ENCODE assay signal across 1 cellular context in the genomic region with DNA sequence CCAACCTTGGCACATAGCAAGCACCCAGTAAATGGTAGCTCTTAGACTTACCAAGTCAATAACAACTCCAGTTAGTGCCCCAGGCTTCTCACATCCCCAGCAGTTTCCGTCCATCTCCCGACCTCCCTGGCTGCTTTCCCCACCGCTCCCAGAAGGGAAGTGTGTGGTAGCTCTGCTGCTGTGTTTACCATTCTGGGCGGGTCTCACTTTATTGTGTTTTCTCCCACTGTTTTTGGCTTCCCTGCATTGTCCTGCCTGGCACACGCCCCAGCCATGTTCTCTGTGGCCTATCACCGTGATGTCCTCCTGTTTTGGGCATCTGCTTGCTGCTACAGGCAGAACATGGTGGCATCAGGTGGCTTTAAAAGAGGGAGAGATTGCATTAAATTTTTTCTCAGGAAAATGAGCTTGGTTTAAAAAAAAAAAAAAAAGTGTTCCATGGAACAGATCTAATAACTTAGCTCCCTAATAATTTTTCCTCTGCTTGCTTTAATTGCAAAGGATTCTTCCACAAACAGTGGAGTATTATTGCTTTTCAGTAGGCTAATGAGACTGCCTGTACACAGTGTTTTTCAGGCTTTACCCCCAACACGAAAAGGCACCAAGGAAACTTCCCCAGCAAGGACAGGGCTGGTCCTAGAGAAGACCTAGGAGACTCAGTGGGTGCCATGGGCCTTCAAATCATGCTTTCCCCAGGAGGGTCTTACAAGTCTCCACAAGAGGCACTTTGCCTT.
TF ChIP-seq lines count a peak whose summit lies in the region.

No MANE protein-coding gene starts in this region.

TF ChIP-seq in WTC11, 78 proteins besides CTCF, POLR2A, EP300 and RAD21 (continued from another document):
- TF ChIP-seq, protein P1, sequence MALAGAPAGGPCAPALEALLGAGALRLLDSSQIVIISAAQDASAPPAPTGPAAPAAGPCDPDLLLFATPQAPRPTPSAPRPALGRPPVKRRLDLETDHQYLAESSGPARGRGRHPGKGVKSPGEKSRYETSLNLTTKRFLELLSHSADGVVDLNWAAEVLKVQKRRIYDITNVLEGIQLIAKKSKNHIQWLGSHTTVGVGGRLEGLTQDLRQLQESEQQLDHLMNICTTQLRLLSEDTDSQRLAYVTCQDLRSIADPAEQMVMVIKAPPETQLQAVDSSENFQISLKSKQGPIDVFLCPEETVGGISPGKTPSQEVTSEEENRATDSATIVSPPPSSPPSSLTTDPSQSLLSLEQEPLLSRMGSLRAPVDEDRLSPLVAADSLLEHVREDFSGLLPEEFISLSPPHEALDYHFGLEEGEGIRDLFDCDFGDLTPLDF (CRISPR knock-in tag; IDR thresholded peaks at IDR 0.05), result no peak
- TF ChIP-seq, protein P2, sequence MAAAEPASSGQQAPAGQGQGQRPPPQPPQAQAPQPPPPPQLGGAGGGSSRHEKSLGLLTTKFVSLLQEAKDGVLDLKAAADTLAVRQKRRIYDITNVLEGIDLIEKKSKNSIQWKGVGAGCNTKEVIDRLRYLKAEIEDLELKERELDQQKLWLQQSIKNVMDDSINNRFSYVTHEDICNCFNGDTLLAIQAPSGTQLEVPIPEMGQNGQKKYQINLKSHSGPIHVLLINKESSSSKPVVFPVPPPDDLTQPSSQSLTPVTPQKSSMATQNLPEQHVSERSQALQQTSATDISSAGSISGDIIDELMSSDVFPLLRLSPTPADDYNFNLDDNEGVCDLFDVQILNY (CRISPR knock-in tag; IDR thresholded peaks at IDR 0.05), result no peak
- no peak for TF ChIP-seq GTF2I (CRISPR knock-in tag; conservative IDR thresholded peaks at IDR 0.05)
- no peak for TF ChIP-seq OVOL2 (CRISPR knock-in tag; IDR thresholded peaks at IDR 0.05; ENCODE audit: borderline replicate concordance)
- no peak for TF ChIP-seq TEAD1 (CRISPR knock-in tag; IDR thresholded peaks at IDR 0.05)
- TF ChIP-seq, protein P3, sequence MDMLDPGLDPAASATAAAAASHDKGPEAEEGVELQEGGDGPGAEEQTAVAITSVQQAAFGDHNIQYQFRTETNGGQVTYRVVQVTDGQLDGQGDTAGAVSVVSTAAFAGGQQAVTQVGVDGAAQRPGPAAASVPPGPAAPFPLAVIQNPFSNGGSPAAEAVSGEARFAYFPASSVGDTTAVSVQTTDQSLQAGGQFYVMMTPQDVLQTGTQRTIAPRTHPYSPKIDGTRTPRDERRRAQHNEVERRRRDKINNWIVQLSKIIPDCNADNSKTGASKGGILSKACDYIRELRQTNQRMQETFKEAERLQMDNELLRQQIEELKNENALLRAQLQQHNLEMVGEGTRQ (CRISPR knock-in tag; IDR thresholded peaks at IDR 0.05), result no peak
- no peak for TF ChIP-seq ETV6 (CRISPR knock-in tag; IDR thresholded peaks at IDR 0.05)
- no peak for TF ChIP-seq ZNF416 (CRISPR knock-in tag; IDR thresholded peaks at IDR 0.05)
- TF ChIP-seq, protein P4, sequence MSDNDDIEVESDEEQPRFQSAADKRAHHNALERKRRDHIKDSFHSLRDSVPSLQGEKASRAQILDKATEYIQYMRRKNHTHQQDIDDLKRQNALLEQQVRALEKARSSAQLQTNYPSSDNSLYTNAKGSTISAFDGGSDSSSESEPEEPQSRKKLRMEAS (CRISPR knock-in tag; IDR thresholded peaks at IDR 0.05), result no peak
- TF ChIP-seq, protein P5, sequence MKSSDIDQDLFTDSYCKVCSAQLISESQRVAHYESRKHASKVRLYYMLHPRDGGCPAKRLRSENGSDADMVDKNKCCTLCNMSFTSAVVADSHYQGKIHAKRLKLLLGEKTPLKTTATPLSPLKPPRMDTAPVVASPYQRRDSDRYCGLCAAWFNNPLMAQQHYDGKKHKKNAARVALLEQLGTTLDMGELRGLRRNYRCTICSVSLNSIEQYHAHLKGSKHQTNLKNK (CRISPR knock-in tag; IDR thresholded peaks at IDR 0.05), result no peak
